Comparison of ENCODE assay signal across 8 cellular contexts in genomic region chr3:32684800-32685603, GRCh38. TPM values are rescaled to one million over a fixed set of nuclear protein-coding genes. Genes with fewer than 3 reads are reported as not detected.
DNase-seq lines count a peak whose midpoint lies in the region; ATAC-seq and TF ChIP-seq lines count a peak whose summit lies in the region.

Gene CNOT10, plus strand, starts transcription at chr3:32685188. Its CDS starts 273 bp downstream, at chr3:32685461.

- H3K36me3 Mint-ChIP-seq in T-helper 17 cell (ENCODE audit: low read depth) (peaks cover 6% of the 10 kb centered on the region), progenitor cell of endocrine pancreas (ENCODE audit: insufficient read depth) (peaks cover 4% of the 10 kb centered on the region)

- H3K27me3 Mint-ChIP-seq in T-helper 17 cell, result no peaks in the 10 kb centered on the region
- no peaks in the 10 kb centered on the region for H3K27me3 Mint-ChIP-seq in progenitor cell of endocrine pancreas

- intact Hi-C loops in left ventricle myocardium inferior (cut with micrococcal nuclease), result no loop called here

- DNase-seq in NCI-H1694 treated with DMSO at 0.1 percent for 48 hours (lab: John Stamatoyannopoulos, UW), result peak; percentile 68
- DNase-seq in T-helper 17 cell, result peak; percentile 93 to 95 (median 95)
- peak; percentile 72 to 98 (median 92) for DNase-seq in amygdala (lab: John Stamatoyannopoulos, UW)
- peak; percentile 96 for DNase-seq in left ventricle myocardium inferior
- peak; percentile 89 for DNase-seq in progenitor cell of endocrine pancreas (ENCODE audit: low spot score, unreplicated experiment)
- peak; percentile 96 for DNase-seq in ureter (ENCODE audit: low spot score)

- H3K27me3 ChIP-seq in left ventricle myocardium inferior (ENCODE audit: low read depth), result no peaks in the 10 kb centered on the region

- TF ChIP-seq CTCF in left ventricle myocardium inferior (IDR thresholded peaks at IDR 0.05; ENCODE audit: borderline replicate concordance) (peak; percentile 41), progenitor cell of endocrine pancreas (IDR thresholded peaks at IDR 0.05; ENCODE audit: unreplicated experiment) (peak; percentile 38)

- H3K9me3 ChIP-seq in T-helper 17 cell (ENCODE audit: control insufficient read depth, low read length, poor library complexity, severe bottlenecking) (no peaks in the 10 kb centered on the region), left ventricle myocardium inferior (replicated peaks) (no peaks in the 10 kb centered on the region)

- peak within 1 kb of the TSS; percentile 96 for H3K4me3 ChIP-seq in left ventricle myocardium inferior

- peak within 1 kb of the TSS; percentile 92 for H3K27ac ChIP-seq in left ventricle myocardium inferior (replicated peaks)

- H3K36me3 ChIP-seq in left ventricle myocardium inferior, result peaks cover 6% of the 10 kb centered on the region

- no peaks in the 10 kb centered on the region for H3K9me3 Mint-ChIP-seq in progenitor cell of endocrine pancreas (ENCODE audit: low read depth)

- H3K4me1 ChIP-seq in left ventricle myocardium inferior, result peaks cover 30% of the 10 kb centered on the region

- H3K27ac Mint-ChIP-seq in T-helper 17 cell (peak within 1 kb of the TSS; percentile 89), progenitor cell of endocrine pancreas (peak within 1 kb of the TSS; percentile 96)

- H3K4me1 Mint-ChIP-seq in T-helper 17 cell (peaks cover 28% of the 10 kb centered on the region), progenitor cell of endocrine pancreas (ENCODE audit: low read depth) (peaks cover 16% of the 10 kb centered on the region)

- ATAC-seq in GM18498 (IDR thresholded peaks at IDR 0.05; ENCODE audit: unreplicated experiment) (peak; percentile 98), HG02938 (IDR thresholded peaks at IDR 0.05; ENCODE audit: unreplicated experiment) (peak; percentile 96), T-helper 17 cell (peak; percentile 94)

- H3K4me3 Mint-ChIP-seq in T-helper 17 cell (peak within 1 kb of the TSS; percentile 92), progenitor cell of endocrine pancreas (ENCODE audit: low read depth) (peak within 1 kb of the TSS; percentile 88)

RNA-seq across cellular contexts. Expression of gene CNOT10, which starts in this region (rescaled TPM):
- total RNA-seq in T-helper 17 cell (10 to 100 TPM; 41.2 to 41.7 TPM), left ventricle myocardium inferior (14.6 TPM), progenitor cell of endocrine pancreas (48.8 and 52.5 TPM in 2 replicates), ureter (56.7 TPM)

Comparison
In these comparisons a context has a peak if more than half of its experiments do, and no peak if none do; other contexts are left out.
1. Peak in every context shown above with its lines: DNase-seq, ATAC-seq, H3K4me3 ChIP-seq and H3K27ac ChIP-seq.